8 cellular contexts compared by ENCODE assay signal in the genomic region with DNA sequence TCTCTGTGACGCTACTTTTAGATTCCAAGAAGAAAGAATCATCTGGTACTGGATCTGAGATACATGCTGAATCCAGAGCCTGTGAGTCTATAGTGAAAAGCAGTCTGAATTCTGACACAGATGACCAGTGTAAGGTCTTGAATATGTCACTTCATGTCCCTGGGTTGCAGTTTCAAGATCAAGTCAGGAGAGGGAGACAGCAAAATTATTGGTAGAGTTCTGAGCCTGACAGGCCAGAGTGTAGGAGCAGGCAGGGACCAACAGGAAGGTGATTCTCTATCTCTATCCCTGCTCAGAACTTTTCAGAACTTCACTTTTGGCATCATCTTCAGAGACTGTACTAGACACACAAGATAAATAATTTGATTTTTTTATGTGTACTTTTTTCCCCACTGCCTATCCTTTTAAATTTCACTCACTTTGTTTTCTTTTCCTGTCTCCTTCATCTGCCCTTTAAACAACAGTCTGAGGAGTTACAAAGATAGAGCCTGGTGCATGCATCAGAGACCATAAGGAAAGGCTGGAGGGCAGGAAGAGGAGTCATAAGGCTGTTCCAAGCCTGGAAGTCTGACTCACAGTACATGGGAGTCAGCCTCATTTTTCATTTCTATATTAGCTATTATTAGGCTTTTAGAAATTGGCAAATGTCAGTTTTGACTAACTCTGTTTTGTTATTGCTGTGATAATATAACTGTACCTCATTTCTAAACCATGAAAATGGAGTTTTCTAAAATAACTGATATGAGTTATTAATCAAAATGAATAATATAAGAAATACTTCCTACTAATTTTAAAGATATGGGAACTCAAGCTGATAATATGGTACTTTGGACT.
DNase-seq lines count a peak whose midpoint lies in the region; ATAC-seq and TF ChIP-seq lines count a peak whose summit lies in the region.

No MANE protein-coding gene starts in this region.

- DNase-seq in NCI-H510A treated with DMSO at 0.1 percent for 48 hours (lab: John Stamatoyannopoulos, UW): peak; percentile 15
- DNase-seq in NCI-H510A (lab: John Stamatoyannopoulos, UW): no peak
- DNase-seq in iPS-NIHi7 (ENCODE audit: extremely low spot score): peak; percentile 67
- no peak for DNase-seq in 8988T
- DNase-seq in stimulated activated CD4-positive, alpha-beta T cell treated with anti-CD3 and anti-CD28 coated beads, Interleukin-4, amount 100 ng/mL, for 4 hours: no peak

- ATAC-seq in HG03432 (IDR thresholded peaks at IDR 0.05; ENCODE audit: unreplicated experiment) (peak; percentile 65), SK-N-SH treated with all-trans-retinoic acid at 6 μM for 48 hours (peak; percentile 89), GM19452 (IDR thresholded peaks at IDR 0.05; ENCODE audit: unreplicated experiment) (no peak)

TF ChIP-seq in SK-N-SH treated with all-trans-retinoic acid at 6 μM for 48 hours, 23 proteins besides CTCF, POLR2A, EP300 and RAD21:
- TF ChIP-seq ZNF70 (CRISPR knock-in tag; IDR thresholded peaks at IDR 0.05): peak; percentile 90
- no peak for TF ChIP-seq ARNTL (CRISPR knock-in tag; IDR thresholded peaks at IDR 0.05; ENCODE audit: borderline replicate concordance, low read depth)
- TF ChIP-seq, protein P1, sequence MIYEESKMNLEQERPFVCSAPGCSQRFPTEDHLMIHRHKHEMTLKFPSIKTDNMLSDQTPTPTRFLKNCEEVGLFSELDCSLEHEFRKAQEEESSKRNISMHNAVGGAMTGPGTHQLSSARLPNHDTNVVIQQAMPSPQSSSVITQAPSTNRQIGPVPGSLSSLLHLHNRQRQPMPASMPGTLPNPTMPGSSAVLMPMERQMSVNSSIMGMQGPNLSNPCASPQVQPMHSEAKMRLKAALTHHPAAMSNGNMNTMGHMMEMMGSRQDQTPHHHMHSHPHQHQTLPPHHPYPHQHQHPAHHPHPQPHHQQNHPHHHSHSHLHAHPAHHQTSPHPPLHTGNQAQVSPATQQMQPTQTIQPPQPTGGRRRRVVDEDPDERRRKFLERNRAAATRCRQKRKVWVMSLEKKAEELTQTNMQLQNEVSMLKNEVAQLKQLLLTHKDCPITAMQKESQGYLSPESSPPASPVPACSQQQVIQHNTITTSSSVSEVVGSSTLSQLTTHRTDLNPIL (CRISPR knock-in tag; IDR thresholded peaks at IDR 0.05; ENCODE audit: low read depth): peak; percentile 61
- peak; percentile 65; the same call in 1 of the 2 replicates for TF ChIP-seq ZFP3 (CRISPR knock-in tag; IDR thresholded peaks at IDR 0.05)
- no peak for TF ChIP-seq CSRNP3 (CRISPR knock-in tag; IDR thresholded peaks at IDR 0.05)
- TF ChIP-seq ESRRG (CRISPR knock-in tag; IDR thresholded peaks at IDR 0.05): no peak
- peak; percentile 94 for TF ChIP-seq ISL1 (CRISPR knock-in tag; IDR thresholded peaks at IDR 0.05)
- TF ChIP-seq, protein P2, sequence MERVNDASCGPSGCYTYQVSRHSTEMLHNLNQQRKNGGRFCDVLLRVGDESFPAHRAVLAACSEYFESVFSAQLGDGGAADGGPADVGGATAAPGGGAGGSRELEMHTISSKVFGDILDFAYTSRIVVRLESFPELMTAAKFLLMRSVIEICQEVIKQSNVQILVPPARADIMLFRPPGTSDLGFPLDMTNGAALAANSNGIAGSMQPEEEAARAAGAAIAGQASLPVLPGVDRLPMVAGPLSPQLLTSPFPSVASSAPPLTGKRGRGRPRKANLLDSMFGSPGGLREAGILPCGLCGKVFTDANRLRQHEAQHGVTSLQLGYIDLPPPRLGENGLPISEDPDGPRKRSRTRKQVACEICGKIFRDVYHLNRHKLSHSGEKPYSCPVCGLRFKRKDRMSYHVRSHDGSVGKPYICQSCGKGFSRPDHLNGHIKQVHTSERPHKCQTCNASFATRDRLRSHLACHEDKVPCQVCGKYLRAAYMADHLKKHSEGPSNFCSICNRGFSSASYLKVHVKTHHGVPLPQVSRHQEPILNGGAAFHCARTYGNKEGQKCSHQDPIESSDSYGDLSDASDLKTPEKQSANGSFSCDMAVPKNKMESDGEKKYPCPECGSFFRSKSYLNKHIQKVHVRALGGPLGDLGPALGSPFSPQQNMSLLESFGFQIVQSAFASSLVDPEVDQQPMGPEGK (CRISPR knock-in tag; IDR thresholded peaks at IDR 0.05; ENCODE audit: borderline replicate concordance): no peak

Comparison
In these comparisons a context has a peak if more than half of its experiments do, and no peak if none do; other contexts are left out.
1. DNase-seq: peak in NCI-H510A treated with DMSO at 0.1 percent for 48 hours (single experiment) and iPS-NIHi7 (single experiment); none in NCI-H510A (single experiment), 8988T (single experiment) and stimulated activated CD4-positive, alpha-beta T cell treated with anti-CD3 and anti-CD28 coated beads, Interleukin-4, amount 100 ng/mL, for 4 hours (0 of 2).